ENCODE assay signal across 8 cellular contexts in the genomic region with DNA sequence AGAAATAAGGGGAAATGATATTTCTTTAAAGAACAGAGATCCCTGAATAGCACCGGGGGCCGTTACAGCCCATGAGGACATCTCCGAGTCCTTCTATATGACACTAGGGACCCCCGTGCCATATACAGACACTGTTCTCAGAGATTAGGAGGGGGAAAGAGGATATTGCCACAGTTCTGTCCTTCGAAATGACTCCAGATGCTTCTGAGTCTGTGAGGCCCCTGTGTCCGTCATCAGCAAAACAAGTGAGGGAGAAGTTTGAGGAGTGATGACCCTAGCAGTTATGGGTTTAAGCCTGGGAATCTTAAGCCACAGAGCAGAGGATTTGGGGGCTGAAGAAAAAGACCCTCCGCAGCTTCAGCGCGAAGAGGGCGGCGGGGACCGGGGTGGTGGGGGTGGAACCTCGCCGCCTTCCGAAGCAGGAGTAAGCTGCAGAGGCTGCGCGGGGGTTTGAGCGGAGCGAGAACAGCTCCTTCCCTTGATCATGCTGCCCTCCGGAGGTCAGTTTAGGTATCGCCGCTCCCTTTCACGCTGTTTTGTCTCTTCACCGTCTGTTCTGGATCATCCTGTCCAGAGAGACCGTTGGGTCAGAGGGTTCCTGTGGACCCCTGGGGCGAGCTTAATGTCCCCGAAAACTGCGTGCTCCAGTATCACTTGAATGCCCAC. TPM values are rescaled to one million over a fixed set of nuclear protein-coding genes. Genes with fewer than 3 reads are reported as not detected.
DNase-seq lines count a peak whose midpoint lies in the region; ATAC-seq and TF ChIP-seq lines count a peak whose summit lies in the region.

No MANE protein-coding gene starts in this region.

- peak overlapping the region; percentile 94 for H3K4me2 ChIP-seq in PC-9

- peaks cover 21% of the 10 kb centered on the region for H3K36me3 ChIP-seq in KOPT-K1 (ENCODE audit: insufficient read depth, low read length)
- H3K36me3 ChIP-seq in PC-9 (ENCODE audit: low read depth), result peaks cover 12% of the 10 kb centered on the region; the same call in 1 of the 2 replicates

- BruUV-seq in PC-9 (replicated peaks; lab: Mats Ljungman, UMichigan), result no TSS peak

- peak overlapping the region; percentile 95 for H3K27ac Mint-ChIP-seq in activated T-cell treated with anti-CD3 and anti-CD28 coated beads, Interleukin-2, amount 50 U/mL, for 24 hours

- peak; percentile 45 for ATAC-seq in GM21360 (IDR thresholded peaks at IDR 0.05; ENCODE audit: unreplicated experiment)

- H3K27me3 ChIP-seq in PC-9 (ENCODE audit: insufficient read depth, low read depth), result peaks cover 23% of the 10 kb centered on the region

- TF ChIP-seq CTCF in PC-9 (conservative IDR thresholded peaks at IDR 0.05), result peak; percentile 90

- no peak for TF ChIP-seq POLR2A in erythroblast (IDR thresholded peaks at IDR 0.05; ENCODE audit: low read length)

- CTCF ChIA-PET in PC-9 (lab: Charles Lee), result interaction anchor here (0.6 to 0.7 kb wide), 5 partner anchors 40 to 1003 kb away, joined by 3 to 11 read pairs (median 3); partner anchors contain the start of genes RING1 and TAP2

- H3F3A ChIP-seq in PC-9 (ENCODE audit: insufficient read depth, low read depth), result peaks cover 33% of the 10 kb centered on the region

- intact Hi-C loops in PC-9 (cut with micrococcal nuclease; ENCODE audit: unreplicated experiment), result loop anchor here (1.0 to 5.0 kb wide), 5 partner anchors 47 to 363 kb away; partner anchors contain the start of genes RXRB and SLC39A7

- peaks cover 7% of the 10 kb centered on the region for H3K27me3 Mint-ChIP-seq in activated T-cell treated with anti-CD3 and anti-CD28 coated beads, Interleukin-2, amount 50 U/mL, for 24 hours

- H3K9me3 ChIP-seq in KOPT-K1 (ENCODE audit: insufficient read depth, low read length, poor library complexity, severe bottlenecking) (no peaks in the 10 kb centered on the region), PC-9 (ENCODE audit: insufficient read depth, low read depth) (no peaks in the 10 kb centered on the region)

- DNase-seq in AML-193 (lab: John Stamatoyannopoulos, UW), result peak; percentile 90 to 92
- DNase-seq in PC-9, result peak; percentile 52 to 83
- DNase-seq in activated T-cell treated with anti-CD3 and anti-CD28 coated beads, Interleukin-2, amount 50 U/mL, for 24 hours, result peak; percentile 95
- peak; percentile 86 to 93 for DNase-seq in erythroblast (lab: John Stamatoyannopoulos, UW)
- DNase-seq in mucosa of gallbladder (ENCODE audit: low spot score), result peak; percentile 92
- peak; percentile 86 to 88 for DNase-seq in stimulated activated CD8-positive, alpha-beta memory T cell treated with anti-CD3 and anti-CD28 coated beads, Interleukin-4, amount 100 ng/mL, for 1 hour (ENCODE audit: low read depth in 2 of 2, low spot score in 1 of 2)

- peak overlapping the region; percentile 83 for H3K27ac ChIP-seq in KOPT-K1 (ENCODE audit: low read depth, low read length, poor library complexity, severe bottlenecking)
- H3K27ac ChIP-seq in PC-9, result no peak overlapping the region

- POLR2A ChIA-PET in PC-9 (lab: Charles Lee; ENCODE audit: unreplicated experiment), result no interaction called here

- peaks cover 28% of the 10 kb centered on the region for H3K4me1 ChIP-seq in PC-9 (replicated peaks; ENCODE audit: insufficient read depth)

- peak overlapping the region; percentile 89 for H3K4me3 Mint-ChIP-seq in activated T-cell treated with anti-CD3 and anti-CD28 coated beads, Interleukin-2, amount 50 U/mL, for 24 hours

- peak overlapping the region; percentile 76 for H2AFZ ChIP-seq in PC-9

- H3K79me2 ChIP-seq in PC-9 (ENCODE audit: low read depth), result no peaks in the 10 kb centered on the region

- peaks cover 46% of the 10 kb centered on the region for H3K4me1 Mint-ChIP-seq in activated T-cell treated with anti-CD3 and anti-CD28 coated beads, Interleukin-2, amount 50 U/mL, for 24 hours (ENCODE audit: low read depth)

- H3K9me3 Mint-ChIP-seq in activated T-cell treated with anti-CD3 and anti-CD28 coated beads, Interleukin-2, amount 50 U/mL, for 24 hours, result no peaks in the 10 kb centered on the region

- no peaks in the 10 kb centered on the region for H4K20me1 ChIP-seq in PC-9 (ENCODE audit: insufficient read depth)

- peaks cover 35% of the 10 kb centered on the region for H3K36me3 Mint-ChIP-seq in activated T-cell treated with anti-CD3 and anti-CD28 coated beads, Interleukin-2, amount 50 U/mL, for 24 hours (ENCODE audit: low read depth)

- H3K9me2 ChIP-seq in PC-9 (ENCODE audit: insufficient read depth), result no peaks in the 10 kb centered on the region

- peak overlapping the region; percentile 69 for H3K4me3 ChIP-seq in PC-9

RNA-seq across cellular contexts. Expression of gene VPS52, which starts 23.6 kb away (rescaled TPM):
- total RNA-seq in PC-9 (2021) (46.2 and 48.3 TPM in 2 replicates), mucosa of gallbladder (62.5 TPM)

RNA-seq across cellular contexts. Expression of gene RPS18, which starts 23.8 kb away (rescaled TPM):
- total RNA-seq in PC-9 (2021) (2,057 and 2,442 TPM in 2 replicates), mucosa of gallbladder (1,438 TPM)

RNA-seq across cellular contexts. Expression of gene B3GALT4, which starts 28.8 kb away (rescaled TPM):
- total RNA-seq in PC-9 (2021) (10.3 and 12.8 TPM in 2 replicates), mucosa of gallbladder (25.4 TPM)

RNA-seq across cellular contexts. Expression of gene RING1, which starts 39.8 kb away (rescaled TPM):
- total RNA-seq in PC-9 (2021), result 18.9 and 19.2 TPM in 2 replicates
- total RNA-seq in mucosa of gallbladder, result 50.9 TPM

RNA-seq across cellular contexts. Expression of gene WDR46, which starts 40.9 kb away (rescaled TPM):
- 52.4 and 59.6 TPM in 2 replicates for total RNA-seq in PC-9 (2021)
- 37.7 TPM for total RNA-seq in mucosa of gallbladder
